In the genomic region with DNA sequence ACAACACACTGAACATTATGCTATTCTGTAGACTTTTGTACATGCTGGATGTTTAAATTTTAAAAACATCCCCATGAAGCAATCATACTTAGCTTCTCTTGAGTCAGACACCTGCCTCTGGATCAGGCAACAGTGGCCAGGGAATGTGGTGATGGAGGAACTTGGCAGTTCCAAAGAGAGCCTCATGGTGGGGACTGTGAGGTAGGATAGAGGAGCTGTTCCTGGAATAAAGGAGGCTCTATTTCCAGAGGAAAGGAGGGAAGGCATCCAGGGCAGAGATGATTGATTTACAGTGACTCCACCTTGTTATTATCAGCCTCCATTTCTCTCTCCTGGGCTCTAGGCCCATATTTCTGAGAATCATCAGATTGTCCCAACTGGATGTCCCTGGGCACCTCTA, we compare ENCODE assay signal across 8 cellular contexts. TPM values are rescaled to one million over a fixed set of nuclear protein-coding genes. Genes with fewer than 3 reads are reported as not detected.
DNase-seq lines count a peak whose midpoint lies in the region; ATAC-seq and TF ChIP-seq lines count a peak whose summit lies in the region.

No MANE protein-coding gene starts in this region.

- no peaks in the 10 kb centered on the region for H3K4me1 ChIP-seq in HAP-1
- H3K4me1 ChIP-seq in sigmoid colon: no peaks in the 10 kb centered on the region

- no peak for TF ChIP-seq EP300 in sigmoid colon (IDR thresholded peaks at IDR 0.05)

- CTCF ChIA-PET in RWPE1 (lab: Yijun Ruan, JAX): interaction anchor here (0.6 to 1.6 kb wide), 10 partner anchors 10 to 119 kb away, joined by 3 to 10 read pairs (median 4); partner anchors contain the start of gene CEMIP

- intact Hi-C loops in sigmoid colon (cut with DNase I): no loop called here

- no peak for ATAC-seq in GM18861 (IDR thresholded peaks at IDR 0.05; ENCODE audit: unreplicated experiment)

- POLR2A ChIA-PET in RWPE1 (lab: Yijun Ruan, JAX; ENCODE audit: low non-redundant PET): no interaction called here

- in situ Hi-C loops in HAP-1 (cut with MboI; ENCODE audit: low sequenced_read_pairs): no loop called here

- H3K4me3 ChIP-seq in HAP-1: no peak overlapping the region
- H3K4me3 ChIP-seq in sigmoid colon: no peak overlapping the region

- H3K27me3 ChIP-seq in HAP-1 (ENCODE audit: low read depth): no peaks in the 10 kb centered on the region
- no peaks in the 10 kb centered on the region for H3K27me3 ChIP-seq in sigmoid colon

- H3K36me3 ChIP-seq in HAP-1 (replicated peaks): no peaks in the 10 kb centered on the region
- H3K36me3 ChIP-seq in sigmoid colon: no peaks in the 10 kb centered on the region

- TF ChIP-seq CTCF in RWPE1 (conservative IDR thresholded peaks at IDR 0.05; ENCODE audit: low read depth): 0 out of 2 replicates have a peak, but pooled peaks have one; percentile 24
- TF ChIP-seq CTCF in sigmoid colon (IDR thresholded peaks at IDR 0.05): peak in 3 of 4 experiments; percentile 47 to 66 (median 54)

- TF ChIP-seq POLR2A in sigmoid colon (IDR thresholded peaks at IDR 0.05): no peak

- H3K27ac ChIP-seq in RWPE1 (no peak overlapping the region), sigmoid colon (no peak overlapping the region)

- peak; percentile 50 to 51 for DNase-seq in HAP-1 (ENCODE audit: low spot score in 2 of 2)
- peak; percentile 46 for DNase-seq in RWPE1 (ENCODE audit: low spot score)
- DNase-seq in globus pallidus (ENCODE audit: low spot score): peak; percentile 7
- no peak for DNase-seq in sigmoid colon
- no peak for DNase-seq in NK-92 (lab: John Stamatoyannopoulos, UW; ENCODE audit: unreplicated experiment)
- DNase-seq in COLO829 (ENCODE audit: low spot score): no peak
- DNase-seq in stimulated activated CD4-positive, alpha-beta T cell treated with anti-CD3 and anti-CD28 coated beads, Interleukin-4, amount 100 ng/mL, for 24 hours: no peak

- H3K9me3 ChIP-seq in HAP-1 (no peaks in the 10 kb centered on the region), sigmoid colon (no peaks in the 10 kb centered on the region)

RNA-seq across cellular contexts. Expression of gene ABHD17C, which starts 35.0 kb away (rescaled TPM):
- total RNA-seq in sigmoid colon: 1 to 10 TPM; 2.0 to 4.2 (median 2.6) TPM
- polyA plus RNA-seq in sigmoid colon: 100 to 1,000 TPM in 2 of 3 donors, 10 to 100 TPM in 1; 62.7 to 174 (median 111) TPM

Comparison
In these comparisons a context has a peak if more than half of its experiments do, and no peak if none do; other contexts are left out.
1. DNase-seq: peak in HAP-1 (2 of 2), RWPE1 (single experiment) and globus pallidus (single experiment); none in sigmoid colon (single experiment), NK-92 (single experiment), COLO829 (single experiment) and stimulated activated CD4-positive, alpha-beta T cell treated with anti-CD3 and anti-CD28 coated beads, Interleukin-4, amount 100 ng/mL, for 24 hours (single experiment).